24 cellular contexts compared by ENCODE assay signal in genomic region chr6:15087234-15087633, GRCh38.
"Had no signal": no experiment of that assay in that cellular context is flagged by ENCODE, and none has a peak within 500 bp of the region (broad histone marks: within the 10 kb centered on the region; RNA-seq: fewer than 3 reads in every experiment).

No MANE protein-coding gene starts in this region.

- H3K9me3 ChIP-seq: adrenal gland, body of pancreas, esophagus squamous epithelium, heart right ventricle, left lung, lower lobe of right lung, thoracic aorta, vagina had no signal

- H3K36me3 ChIP-seq: adrenal gland, esophagus squamous epithelium, heart right ventricle, left lung, lower lobe of right lung, thoracic aorta, vagina had no signal

- H3K27ac ChIP-seq: adrenal gland, body of pancreas, esophagus squamous epithelium, lower lobe of right lung, thoracic aorta, vagina had no signal

- H3K4me1 ChIP-seq: adrenal gland, lower lobe of right lung had no signal

- ATAC-seq: activated T-cell treated with anti-CD3 and anti-CD28 coated beads, Interleukin-2, amount 50 U/mL, for 72 hours; body of pancreas; heart right ventricle; left lung; lower lobe of right lung; right cardiac atrium had no signal

- H3K4me3 ChIP-seq: adrenal gland, body of pancreas, esophagus squamous epithelium, heart right ventricle, left lung, lower lobe of right lung, thoracic aorta, vagina had no signal

- DNase-seq: activated CD4-positive, alpha-beta T cell treated with anti-CD3 and anti-CD28 coated beads for 4 hours; activated CD4-positive, alpha-beta T cell treated with anti-CD3 and anti-CD28 coated beads, Interleukin-2, amount 50 U/mL, for 4 hours; activated effector memory CD4-positive, alpha-beta T cell treated with Interleukin-2 at 50 U/mL for 16 hours; activated naive CD4-positive, alpha-beta T cell treated with Interleukin-2 at 50 U/mL for 16 hours; activated T-cell treated with anti-CD3 and anti-CD28 coated beads for 4 hours; activated T-cell treated with anti-CD3 and anti-CD28 coated beads, Interleukin-2, amount 50 U/mL, for 72 hours; aorta; body of pancreas; dermis blood vessel endothelial cell; effector CD4-positive, alpha-beta T cell; esophagus squamous epithelium; foreskin melanocyte; heart right ventricle; kidney glomerular epithelial cell; left lung; lower lobe of right lung; mesenchymal stem cell; right cardiac atrium; stimulated activated CD4-positive, alpha-beta T cell treated with anti-CD3 and anti-CD28 coated beads, Interleukin-4, amount 100 ng/mL, for 1 hour; T-helper 1 cell had no signal

- H3K27me3 ChIP-seq: adrenal gland, body of pancreas, esophagus squamous epithelium, heart right ventricle, left lung, vagina had no signal

- FAIRE-seq: colon had no signal
